Comparison of ENCODE assay signal across 26 cellular contexts in the genomic region with DNA sequence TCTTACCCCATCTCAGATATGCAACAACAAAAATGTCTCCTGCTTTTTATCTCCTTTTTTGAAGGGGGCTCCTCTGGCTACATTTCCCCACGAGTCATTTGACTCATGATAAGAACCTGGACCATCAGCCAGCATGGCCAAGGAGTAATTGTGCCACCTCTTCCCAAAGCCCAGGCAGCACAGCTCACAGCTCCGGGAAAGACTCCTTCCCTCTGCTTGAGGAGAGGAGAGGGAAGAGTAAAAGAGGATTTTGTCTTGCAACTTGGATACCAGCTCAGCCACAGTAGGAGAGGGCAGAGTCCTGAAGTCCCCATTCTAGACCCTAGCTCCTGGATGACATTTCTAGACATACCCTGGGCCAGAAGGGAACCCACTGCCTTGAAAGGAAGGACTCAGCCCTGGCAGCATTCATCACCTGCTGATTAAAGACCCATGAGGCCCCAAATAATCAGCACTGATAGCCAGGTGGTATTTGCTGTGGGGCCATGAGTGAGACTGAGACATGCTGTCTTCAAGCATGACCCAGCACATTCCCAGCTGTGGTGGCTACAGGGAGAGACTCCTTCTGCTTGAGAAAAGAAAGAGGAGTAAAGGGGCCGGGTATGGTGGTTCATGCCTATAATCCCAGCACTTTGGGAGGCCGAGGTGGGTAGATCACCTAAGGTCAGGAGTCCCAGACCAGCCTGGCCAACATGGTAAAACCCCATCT.
"Had no signal": no experiment of that assay in that cellular context is flagged by ENCODE, and none has a peak within 500 bp of the region (broad histone marks: within the 10 kb centered on the region; RNA-seq: fewer than 3 reads in every experiment).

No MANE protein-coding gene starts in this region.

- H3K9me3 Mint-ChIP-seq: activated CD8-positive, alpha-beta T cell treated with anti-CD3 and anti-CD28 coated beads for 36 hours; activated T-helper 2 cell treated with anti-CD3 and anti-CD28 coated beads, Interferon-gamma antibody, Interleukin-2, Interleukin-4, amounts not matched to agents 10 μg/mL and 5 μg/mL and 100 μg/mL, durations not matched to agents 14 hours and 24 hours and 36 hours; central memory CD8-positive, alpha-beta T cell; T-cell had no signal

- ATAC-seq: activated CD4-positive, alpha-beta T cell treated with anti-CD3 and anti-CD28 coated beads for 36 hours; activated CD8-positive, alpha-beta T cell treated with anti-CD3 and anti-CD28 coated beads for 36 hours; activated T-cell treated with anti-CD3 and anti-CD28 coated beads, Interleukin-2, amount 50 U/mL, for 72 hours; T-cell had no signal

- H3K27ac Mint-ChIP-seq: activated CD4-positive, alpha-beta T cell treated with anti-CD3 and anti-CD28 coated beads for 36 hours; activated CD8-positive, alpha-beta T cell treated with anti-CD3 and anti-CD28 coated beads for 36 hours; activated T-cell treated with anti-CD3 and anti-CD28 coated beads, Interleukin-2, amount 50 U/mL, for 72 hours; activated T-helper 2 cell treated with anti-CD3 and anti-CD28 coated beads, Interferon-gamma antibody, Interleukin-2, Interleukin-4, amounts not matched to agents 10 μg/mL and 5 μg/mL and 100 μg/mL, durations not matched to agents 14 hours and 24 hours and 36 hours; T-cell had no signal

- DNase-seq: activated CD4-positive, alpha-beta T cell treated with anti-CD3 and anti-CD28 coated beads for 36 hours; activated CD8-positive, alpha-beta memory T cell treated with anti-CD3 and anti-CD28 coated beads, Interleukin-2, amount 50 U/mL, for 4 hours; activated CD8-positive, alpha-beta T cell treated with anti-CD3 and anti-CD28 coated beads for 36 hours; activated gamma-delta T cell treated with Interleukin-2 at 50 U/mL for 16 hours; activated naive CD4-positive, alpha-beta T cell treated with anti-CD3 and anti-CD28 coated beads, Interleukin-2, amount 50 U/mL, for 16 hours; activated T-cell treated with anti-CD3 and anti-CD28 coated beads, Interleukin-2, amount 50 U/mL, for 72 hours; amygdala; KG1; NCI-H1048; NCI-H1694; NCI-H2029; NCI-H2107; NCI-H2171 treated with DMSO at 0.1 percent for 48 hours; NCI-H345; NCI-H510A; NCI-H526 treated with DMSO at 0.1 percent for 48 hours; NCI-H82; SIG-M5; T-cell; T-helper 2 cell; T1000; WERI-Rb-1 had no signal

- H3K4me3 Mint-ChIP-seq: activated CD4-positive, alpha-beta T cell treated with anti-CD3 and anti-CD28 coated beads for 36 hours; activated CD8-positive, alpha-beta T cell treated with anti-CD3 and anti-CD28 coated beads for 36 hours; activated T-cell treated with anti-CD3 and anti-CD28 coated beads, Interleukin-2, amount 50 U/mL, for 72 hours; brain; central memory CD8-positive, alpha-beta T cell; T-cell had no signal

- H3K4me3 ChIP-seq: SK-N-MC had no signal

- H3K27me3 Mint-ChIP-seq: activated CD4-positive, alpha-beta T cell treated with anti-CD3 and anti-CD28 coated beads for 36 hours; activated CD8-positive, alpha-beta T cell treated with anti-CD3 and anti-CD28 coated beads for 36 hours; central memory CD8-positive, alpha-beta T cell; T-cell had no signal

- H3K36me3 ChIP-seq: WERI-Rb-1 had no signal

- H3K27ac ChIP-seq: SK-N-MC, WERI-Rb-1 had no signal
